1 cellular context compared by ENCODE assay signal in genomic region chr16:66741131-66741900, GRCh38.
TF ChIP-seq lines count a peak whose summit lies in the region.

No MANE protein-coding gene starts in this region.

TF ChIP-seq in GM12878, 131 proteins besides CTCF, POLR2A, EP300 and RAD21:
- TF ChIP-seq NFXL1 (IDR thresholded peaks at IDR 0.05; ENCODE audit: borderline replicate concordance) = no peak
- no peak for TF ChIP-seq ZBTB11 (CRISPR knock-in tag; IDR thresholded peaks at IDR 0.05)
- no peak for TF ChIP-seq MEF2A (IDR thresholded peaks at IDR 0.05; ENCODE audit: insufficient read depth, low read depth, low read length)
- no peak for TF ChIP-seq ATF3 (IDR thresholded peaks at IDR 0.05; ENCODE audit: borderline replicate concordance, extremely low read depth, low read depth, low read length)
- TF ChIP-seq DPF2 (IDR thresholded peaks at IDR 0.05) = no peak
- no peak for TF ChIP-seq EZH2 (IDR thresholded peaks at IDR 0.05; ENCODE audit: borderline replicate concordance, control insufficient read depth, low read depth, low read length)
- no peak for TF ChIP-seq TARDBP (IDR thresholded peaks at IDR 0.05; ENCODE audit: borderline replicate concordance)
- TF ChIP-seq SREBF1 (IDR thresholded peaks at IDR 0.05; ENCODE audit: low read length) = no peak
- TF ChIP-seq E2F8 (IDR thresholded peaks at IDR 0.05; ENCODE audit: low read depth, partially characterized antibody) = no peak
